9 cellular contexts compared by ENCODE assay signal in genomic region chr6:109453594-109454482, GRCh38. TPM values are rescaled to one million over a fixed set of nuclear protein-coding genes. Genes with fewer than 3 reads are reported as not detected.
DNase-seq lines count a peak whose midpoint lies in the region; ATAC-seq and TF ChIP-seq lines count a peak whose summit lies in the region.
"Had no signal": no experiment of that assay in that cellular context is flagged by ENCODE, and none has a peak within 500 bp of the region (broad histone marks: within the 10 kb centered on the region; RNA-seq: fewer than 3 reads in every experiment).

No MANE protein-coding gene starts in this region.

- H3K27ac ChIP-seq in temporal lobe (ENCODE audit: low read depth, low read length), result peak overlapping the region; percentile 77
- H3K27ac ChIP-seq: cardiac muscle cell had no signal

- no peak for DNase-seq in activated T-cell treated with anti-CD3 and anti-CD28 coated beads, Interleukin-2, amount 50 U/mL, for 72 hours
- DNase-seq in activated T-cell treated with anti-CD3 and anti-CD28 coated beads, Interleukin-2, amount 50 U/mL, for 48 hours, result no peak
- DNase-seq in SK-N-DZ (ENCODE audit: low spot score), result peak; percentile 79
- peak; percentile 89 for DNase-seq in glutamatergic neuron
- DNase-seq in COR-L47 (lab: John Stamatoyannopoulos, UW), result no peak

- peaks cover 61% of the 10 kb centered on the region for H3K4me1 Mint-ChIP-seq in activated T-cell treated with anti-CD3 and anti-CD28 coated beads, Interleukin-2, amount 50 U/mL, for 72 hours (ENCODE audit: low read depth)
- peaks cover 28% of the 10 kb centered on the region for H3K4me1 Mint-ChIP-seq in glutamatergic neuron (ENCODE audit: low read depth, unreplicated experiment)

- no peak for ATAC-seq in activated T-cell treated with anti-CD3 and anti-CD28 coated beads, Interleukin-2, amount 50 U/mL, for 72 hours (replicated peaks in 1 of 2)
- ATAC-seq in GM19324 (IDR thresholded peaks at IDR 0.05; ENCODE audit: low FRiP score, unreplicated experiment), result no peak
- ATAC-seq in HG03342 (IDR thresholded peaks at IDR 0.05; ENCODE audit: unreplicated experiment), result no peak

- peak overlapping the region; percentile 86 to 99 for H3K4me3 Mint-ChIP-seq in activated T-cell treated with anti-CD3 and anti-CD28 coated beads, Interleukin-2, amount 50 U/mL, for 72 hours
- peak overlapping the region; percentile 94 for H3K4me3 Mint-ChIP-seq in glutamatergic neuron (ENCODE audit: unreplicated experiment)

- peak overlapping the region; percentile 64 for H3K27ac Mint-ChIP-seq in activated T-cell treated with anti-CD3 and anti-CD28 coated beads, Interleukin-2, amount 50 U/mL, for 72 hours
- peak overlapping the region; percentile 99 for H3K27ac Mint-ChIP-seq in glutamatergic neuron (ENCODE audit: unreplicated experiment)

- no peaks in the 10 kb centered on the region for H3K9me3 Mint-ChIP-seq in activated T-cell treated with anti-CD3 and anti-CD28 coated beads, Interleukin-2, amount 50 U/mL, for 72 hours
- peaks cover 24% of the 10 kb centered on the region for H3K9me3 Mint-ChIP-seq in glutamatergic neuron (ENCODE audit: unreplicated experiment)

- TF ChIP-seq CTCF in glutamatergic neuron (IDR thresholded peaks at IDR 0.05; ENCODE audit: partially characterized antibody, unreplicated experiment), result no peak

- peaks cover 3 to 7% of the 10 kb centered on the region in 2 donors for H3K36me3 Mint-ChIP-seq in activated T-cell treated with anti-CD3 and anti-CD28 coated beads, Interleukin-2, amount 50 U/mL, for 72 hours (ENCODE audit: insufficient read depth in 2 of 2)
- peaks cover 5% of the 10 kb centered on the region for H3K36me3 Mint-ChIP-seq in glutamatergic neuron (ENCODE audit: unreplicated experiment)

- H3K27me3 Mint-ChIP-seq in activated T-cell treated with anti-CD3 and anti-CD28 coated beads, Interleukin-2, amount 50 U/mL, for 72 hours (ENCODE audit: low read depth), result no peaks in the 10 kb centered on the region
- H3K27me3 Mint-ChIP-seq in glutamatergic neuron (ENCODE audit: unreplicated experiment), result peaks cover 19% of the 10 kb centered on the region

RNA-seq across cellular contexts. Expression of gene MICAL1, which starts 1.7 kb away (rescaled TPM):
- 10 to 100 TPM; 70.4 to 76.7 TPM for total RNA-seq in activated T-cell treated with anti-CD3 and anti-CD28 coated beads, Interleukin-2, amount 50 U/mL, for 72 hours
- polyA plus RNA-seq in SK-N-DZ (2014; cell fraction: cytosol; rRNA removed), result 66.2 and 77.1 TPM in 2 replicates
- polyA plus RNA-seq in SK-N-DZ (2014; cell fraction: nucleus; rRNA removed), result 532 and 756 TPM in 2 replicates
- total RNA-seq in glutamatergic neuron (ENCODE audit: unreplicated experiment), result 782 TPM
- 29.7 TPM for total RNA-seq in temporal lobe

RNA-seq across cellular contexts. Expression of gene SMPD2, which starts 13.3 kb away (rescaled TPM):
- 1 to 10 TPM; 6.7 to 8.8 TPM for total RNA-seq in activated T-cell treated with anti-CD3 and anti-CD28 coated beads, Interleukin-2, amount 50 U/mL, for 72 hours
- polyA plus RNA-seq in SK-N-DZ (2014; cell fraction: cytosol; rRNA removed), result 8.2 and 12.9 TPM in 2 replicates
- polyA plus RNA-seq in SK-N-DZ (2014; cell fraction: nucleus; rRNA removed), result 24.7 and 25.1 TPM in 2 replicates
- total RNA-seq in glutamatergic neuron (ENCODE audit: unreplicated experiment) (6.4 TPM), temporal lobe (3.4 TPM)

RNA-seq across cellular contexts. Expression of gene PPIL6, which starts 13.4 kb away (rescaled TPM):
- total RNA-seq in activated T-cell treated with anti-CD3 and anti-CD28 coated beads, Interleukin-2, amount 50 U/mL, for 72 hours, result under 1 TPM; 0.17 to 0.56 TPM
- 1.8 and 2.6 TPM in 2 replicates for polyA plus RNA-seq in SK-N-DZ (2014; cell fraction: cytosol; rRNA removed)
- 1.6 and 3.0 TPM in 2 replicates for polyA plus RNA-seq in SK-N-DZ (2014; cell fraction: nucleus; rRNA removed)
- 0.83 TPM for total RNA-seq in glutamatergic neuron (ENCODE audit: unreplicated experiment)
- total RNA-seq in temporal lobe, result 21.1 TPM

RNA-seq across cellular contexts. Expression of gene ZBTB24, which starts 29.2 kb away (rescaled TPM):
- 10 to 100 TPM; 14.2 to 15.9 TPM for total RNA-seq in activated T-cell treated with anti-CD3 and anti-CD28 coated beads, Interleukin-2, amount 50 U/mL, for 72 hours
- 9.2 and 9.8 TPM in 2 replicates for polyA plus RNA-seq in SK-N-DZ (2014; cell fraction: cytosol; rRNA removed)
- polyA plus RNA-seq in SK-N-DZ (2014; cell fraction: nucleus; rRNA removed), result 5.5 and 7.0 TPM in 2 replicates
- total RNA-seq in glutamatergic neuron (ENCODE audit: unreplicated experiment) (6.4 TPM), temporal lobe (10.3 TPM)

Comparison
In these comparisons a context has a peak if more than half of its experiments do, and no peak if none do; other contexts are left out.
1. DNase-seq: peak in SK-N-DZ (single experiment) and glutamatergic neuron (single experiment); none in activated T-cell treated with anti-CD3 and anti-CD28 coated beads, Interleukin-2, amount 50 U/mL, for 72 hours (0 of 2), activated T-cell treated with anti-CD3 and anti-CD28 coated beads, Interleukin-2, amount 50 U/mL, for 48 hours (0 of 2) and COR-L47 (single experiment).
2. RNA of gene MICAL1, which starts 1.7 kb away (total RNA-seq): 782 TPM in glutamatergic neuron (single experiment); 70.4 to 76.7 TPM in activated T-cell treated with anti-CD3 and anti-CD28 coated beads, Interleukin-2, amount 50 U/mL, for 72 hours and 29.7 TPM in temporal lobe (single experiment); every median in the first group is over 10 times any median in the second.
3. RNA of gene PPIL6, which starts 13.4 kb away (total RNA-seq): 21.1 TPM in temporal lobe (single experiment); 0.83 TPM in glutamatergic neuron (single experiment) and 0.17 to 0.56 TPM in activated T-cell treated with anti-CD3 and anti-CD28 coated beads, Interleukin-2, amount 50 U/mL, for 72 hours; every median in the first group is over 10 times any median in the second.